27 cellular contexts compared by ENCODE assay signal in the genomic region with DNA sequence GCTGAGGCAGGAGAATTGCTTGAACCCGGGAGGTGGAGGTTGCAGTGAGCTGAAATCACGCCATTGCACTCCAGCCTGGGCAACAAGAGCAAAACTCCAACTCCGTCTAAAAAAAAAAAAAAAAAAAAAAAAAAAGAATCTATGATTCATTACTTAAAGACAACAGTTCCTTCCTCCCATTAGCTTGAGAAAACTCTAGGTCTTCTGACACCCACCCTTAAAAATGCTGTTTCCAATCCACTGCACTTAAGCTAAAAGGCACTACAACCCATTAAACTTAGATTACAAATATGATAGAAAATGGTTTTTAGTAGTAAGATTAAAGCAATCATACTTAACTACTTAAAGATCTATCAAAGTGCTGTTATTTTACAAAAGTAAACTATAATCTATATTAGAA.
"Had no signal": no experiment of that assay in that cellular context is flagged by ENCODE, and none has a peak within 500 bp of the region (broad histone marks: within the 10 kb centered on the region; RNA-seq: fewer than 3 reads in every experiment).

No MANE protein-coding gene starts in this region.

- H3K36me3 Mint-ChIP-seq: activated CD4-positive, alpha-beta memory T cell treated with anti-CD3 and anti-CD28 coated beads for 36 hours; naive B cell; stimulated activated naive B cell treated with anti-CD40 and anti-IgM and Interleukin-4, amounts not matched to agents 10 μg/mL and 1 μg/mL and 100 μg/mL, for 72 hours had no signal

- H3K4me1 ChIP-seq: gastroesophageal sphincter, lower lobe of right lung, testis, vagina had no signal

- H3K27me3 Mint-ChIP-seq: activated B cell treated with CpG ODN at 0.5 μM for 24 hours; activated CD4-positive, alpha-beta memory T cell treated with anti-CD3 and anti-CD28 coated beads for 36 hours; activated CD4-positive, alpha-beta T cell treated with anti-CD3 and anti-CD28 coated beads for 36 hours; naive B cell; stimulated activated naive B cell treated with anti-CD40 and anti-IgM and Interleukin-4, amounts not matched to agents 10 μg/mL and 1 μg/mL and 100 μg/mL, for 72 hours had no signal

- ATAC-seq: activated CD4-positive, alpha-beta T cell treated with anti-CD3 and anti-CD28 coated beads for 36 hours; esophagus mucosa; gastroesophageal sphincter; left lobe of liver; lower lobe of right lung; sciatic nerve had no signal

- H3K27ac Mint-ChIP-seq: activated B cell treated with CpG ODN at 0.5 μM for 24 hours; activated CD4-positive, alpha-beta memory T cell treated with anti-CD3 and anti-CD28 coated beads for 36 hours; activated CD4-positive, alpha-beta T cell treated with anti-CD3 and anti-CD28 coated beads for 36 hours; activated naive CD4-positive, alpha-beta T cell treated with anti-CD3 and anti-CD28 coated beads, Interleukin-2, amount 10 ng/mL, durations not matched to agents 7 days and 5 days; stimulated activated naive B cell treated with anti-CD40 and anti-IgM and Interleukin-4, amounts not matched to agents 10 μg/mL and 1 μg/mL and 100 μg/mL, for 72 hours; T-helper 1 cell treated with Interleukin-12 subunit alpha and Interleukin-12 subunit beta and Interleukin-4 antibody, amounts not matched to agents 30 μg/mL and 1 μg/mL, for 36 hours had no signal

- H3K27ac ChIP-seq: cardiac muscle cell, gastroesophageal sphincter, lower lobe of right lung, testis, vagina had no signal

- H3K36me3 ChIP-seq: cardiac muscle cell, gastroesophageal sphincter, lower lobe of right lung, vagina had no signal

- H3K4me3 Mint-ChIP-seq: activated B cell treated with CpG ODN at 0.5 μM for 24 hours; activated CD4-positive, alpha-beta memory T cell treated with anti-CD3 and anti-CD28 coated beads for 36 hours; activated CD4-positive, alpha-beta T cell treated with anti-CD3 and anti-CD28 coated beads for 36 hours; activated naive CD4-positive, alpha-beta T cell treated with anti-CD3 and anti-CD28 coated beads, Interleukin-2, amount 10 ng/mL, durations not matched to agents 7 days and 5 days; T-helper 1 cell treated with Interleukin-12 subunit alpha and Interleukin-12 subunit beta and Interleukin-4 antibody, amounts not matched to agents 30 μg/mL and 1 μg/mL, for 36 hours had no signal

- H3K4me3 ChIP-seq: cardiac muscle cell, gastroesophageal sphincter, lower lobe of right lung, smooth muscle cell, testis, vagina had no signal

- H3K9me3 ChIP-seq: gastroesophageal sphincter, lower lobe of right lung, testis, vagina had no signal

- H3K27me3 ChIP-seq: cardiac muscle cell, gastroesophageal sphincter, testis, vagina had no signal

- DNase-seq: activated B cell treated with CpG ODN at 0.5 μM for 24 hours; activated CD4-positive, alpha-beta memory T cell treated with anti-CD3 and anti-CD28 coated beads for 36 hours; activated CD4-positive, alpha-beta T cell treated with anti-CD3 and anti-CD28 coated beads for 36 hours; activated effector memory CD4-positive, alpha-beta T cell treated with anti-CD3 and anti-CD28 coated beads, Interleukin-2, amount 50 U/mL, for 16 hours; activated naive CD4-positive, alpha-beta T cell treated with anti-CD3 and anti-CD28 coated beads, Interleukin-2, amount 10 ng/mL, durations not matched to agents 7 days and 5 days; activated T-cell treated with anti-CD3 and anti-CD28 coated beads for 4 hours; amygdala; effector memory CD4-positive, alpha-beta T cell; head of caudate nucleus; islet precursor cell; lower lobe of right lung; naive B cell; occipital lobe; stimulated activated CD4-positive, alpha-beta T cell treated with anti-CD3 and anti-CD28 coated beads, Interleukin-2, amount 100 ng/mL, for 48 hours; stimulated activated CD8-positive, alpha-beta memory T cell treated with anti-CD3 and anti-CD28 coated beads, Interleukin-4, amount 100 ng/mL, for 48 hours; stimulated activated naive B cell treated with anti-CD40 and anti-IgM and Interleukin-4, amounts not matched to agents 10 μg/mL and 1 μg/mL and 100 μg/mL, for 72 hours; T1000; testis; trophoblast cell had no signal

- H3K9me3 Mint-ChIP-seq: activated B cell treated with CpG ODN at 0.5 μM for 24 hours; activated CD4-positive, alpha-beta memory T cell treated with anti-CD3 and anti-CD28 coated beads for 36 hours; naive B cell; stimulated activated naive B cell treated with anti-CD40 and anti-IgM and Interleukin-4, amounts not matched to agents 10 μg/mL and 1 μg/mL and 100 μg/mL, for 72 hours had no signal
